In genomic region chr4:125313989-125314602, GRCh38 we compare ENCODE assay signal across 8 cellular contexts. TPM values are rescaled to one million over a fixed set of nuclear protein-coding genes. Genes with fewer than 3 reads are reported as not detected.
A peak's percentile ranks its signal among the peaks of the same experiment; 100 is the strongest.
DNase-seq lines count a peak whose midpoint lies in the region; ATAC-seq and TF ChIP-seq lines count a peak whose summit lies in the region.

No MANE protein-coding gene starts in this region.

- peak overlapping the region; percentile 78 for H3K4me3 Mint-ChIP-seq in activated CD8-positive, alpha-beta memory T cell treated with anti-CD3 and anti-CD28 coated beads, Interleukin-2, amount 10 ng/mL, durations not matched to agents 7 days and 5 days
- H3K4me3 Mint-ChIP-seq in activated T-helper 2 cell treated with anti-CD3 and anti-CD28 coated beads, Interferon-gamma antibody, Interleukin-2, Interleukin-4, amounts not matched to agents 10 μg/mL and 5 μg/mL and 100 μg/mL, durations not matched to agents 14 hours and 24 hours and 36 hours (ENCODE audit: low read depth), result peak overlapping the region; percentile 77

- H3K36me3 Mint-ChIP-seq in activated CD8-positive, alpha-beta memory T cell treated with anti-CD3 and anti-CD28 coated beads, Interleukin-2, amount 10 ng/mL, durations not matched to agents 7 days and 5 days, result no peaks in the 10 kb centered on the region
- H3K36me3 Mint-ChIP-seq in activated T-helper 2 cell treated with anti-CD3 and anti-CD28 coated beads, Interferon-gamma antibody, Interleukin-2, Interleukin-4, amounts not matched to agents 10 μg/mL and 5 μg/mL and 100 μg/mL, durations not matched to agents 14 hours and 24 hours and 36 hours (ENCODE audit: low read depth), result no peaks in the 10 kb centered on the region

- no peak for DNase-seq in activated CD8-positive, alpha-beta memory T cell treated with anti-CD3 and anti-CD28 coated beads, Interleukin-2, amount 10 ng/mL, durations not matched to agents 7 days and 5 days
- no peak for DNase-seq in activated CD8-positive, alpha-beta memory T cell treated with anti-CD3 and anti-CD28 coated beads, Interleukin-2, amount 50 U/mL, for 4 hours
- no peak for DNase-seq in activated T-helper 2 cell treated with anti-CD3 and anti-CD28 coated beads, Interferon-gamma antibody, Interleukin-2, Interleukin-4, amounts not matched to agents 10 μg/mL and 5 μg/mL and 100 μg/mL, durations not matched to agents 14 hours and 24 hours and 36 hours (ENCODE audit: low spot score)
- DNase-seq in left lung (no peak), thyroid gland (peak in 1 of 2 donors; percentile 5), islet precursor cell (no peak), pons (ENCODE audit: low spot score) (no peak)

- no peak overlapping the region for H3K27ac Mint-ChIP-seq in activated CD8-positive, alpha-beta memory T cell treated with anti-CD3 and anti-CD28 coated beads, Interleukin-2, amount 10 ng/mL, durations not matched to agents 7 days and 5 days
- no peak overlapping the region for H3K27ac Mint-ChIP-seq in activated T-helper 2 cell treated with anti-CD3 and anti-CD28 coated beads, Interferon-gamma antibody, Interleukin-2, Interleukin-4, amounts not matched to agents 10 μg/mL and 5 μg/mL and 100 μg/mL, durations not matched to agents 14 hours and 24 hours and 36 hours

- H3K4me3 ChIP-seq in left lung (peak overlapping the region in 1 of 2 donors; percentile 67), thyroid gland (replicated peaks in 1 of 3) (no peak overlapping the region)

- WGBS in thyroid gland, 2 donors, result 15 to 19% methylated on average over 6 of the region's 6 CpGs

- H3K27me3 Mint-ChIP-seq in activated CD8-positive, alpha-beta memory T cell treated with anti-CD3 and anti-CD28 coated beads, Interleukin-2, amount 10 ng/mL, durations not matched to agents 7 days and 5 days, result peaks cover 56% of the 10 kb centered on the region
- H3K27me3 Mint-ChIP-seq in activated T-helper 2 cell treated with anti-CD3 and anti-CD28 coated beads, Interferon-gamma antibody, Interleukin-2, Interleukin-4, amounts not matched to agents 10 μg/mL and 5 μg/mL and 100 μg/mL, durations not matched to agents 14 hours and 24 hours and 36 hours (ENCODE audit: low read depth), result peaks cover 54% of the 10 kb centered on the region

- H3K4me1 Mint-ChIP-seq in activated CD8-positive, alpha-beta memory T cell treated with anti-CD3 and anti-CD28 coated beads, Interleukin-2, amount 10 ng/mL, durations not matched to agents 7 days and 5 days, result peaks cover 19% of the 10 kb centered on the region
- peaks cover 14% of the 10 kb centered on the region for H3K4me1 Mint-ChIP-seq in activated T-helper 2 cell treated with anti-CD3 and anti-CD28 coated beads, Interferon-gamma antibody, Interleukin-2, Interleukin-4, amounts not matched to agents 10 μg/mL and 5 μg/mL and 100 μg/mL, durations not matched to agents 14 hours and 24 hours and 36 hours (ENCODE audit: low read depth)

- CTCF ChIA-PET in activated CD8-positive, alpha-beta memory T cell treated with anti-CD3 and anti-CD28 coated beads, Interleukin-2, amount 10 ng/mL, durations not matched to agents 7 days and 5 days (lab: Charles Lee), result interaction anchor here (0.7 kb wide), 1 partner anchor 766 kb away, joined by 3 read pairs; no protein-coding TSS in a partner anchor

- H3K9me3 ChIP-seq in left lung (no peaks in the 10 kb centered on the region), thyroid gland (no peaks in the 10 kb centered on the region)

- intact Hi-C loops in activated T-helper 2 cell treated with anti-CD3 and anti-CD28 coated beads, Interferon-gamma antibody, Interleukin-2, Interleukin-4, amounts not matched to agents 10 μg/mL and 5 μg/mL and 100 μg/mL, durations not matched to agents 14 hours and 24 hours and 36 hours (cut with micrococcal nuclease), result loop anchor here (10.0 kb wide), 1 partner anchor 1291 kb away; no protein-coding TSS in a partner anchor
- intact Hi-C loops in left lung (cut with DNase I), result loop anchor here in 1 of 2 donors (10.0 kb wide), 1 partner anchor 431 kb away; no protein-coding TSS in a partner anchor
- intact Hi-C loops in thyroid gland (cut with DNase I), result loop anchor here (2.0 to 10.0 kb wide), 2 partner anchors 121 to 429 kb away; no protein-coding TSS in a partner anchor

- H3K9me3 Mint-ChIP-seq in activated CD8-positive, alpha-beta memory T cell treated with anti-CD3 and anti-CD28 coated beads, Interleukin-2, amount 10 ng/mL, durations not matched to agents 7 days and 5 days (ENCODE audit: low read depth), result no peaks in the 10 kb centered on the region
- H3K9me3 Mint-ChIP-seq in activated T-helper 2 cell treated with anti-CD3 and anti-CD28 coated beads, Interferon-gamma antibody, Interleukin-2, Interleukin-4, amounts not matched to agents 10 μg/mL and 5 μg/mL and 100 μg/mL, durations not matched to agents 14 hours and 24 hours and 36 hours, result no peaks in the 10 kb centered on the region

- peak overlapping the region; percentile 84 to 94 for H3K27ac ChIP-seq in left lung
- H3K27ac ChIP-seq in thyroid gland, result peak overlapping the region; percentile 40 to 97 (median 91)

- no peak for ATAC-seq in activated CD8-positive, alpha-beta memory T cell treated with anti-CD3 and anti-CD28 coated beads, Interleukin-2, amount 10 ng/mL, durations not matched to agents 7 days and 5 days
- ATAC-seq in left lung (no peak), HG02571 (IDR thresholded peaks at IDR 0.05; ENCODE audit: unreplicated experiment) (no peak)

- H3K36me3 ChIP-seq in left lung (no peaks in the 10 kb centered on the region), thyroid gland (no peaks in the 10 kb centered on the region)

- peaks cover 0 to 21% of the 10 kb centered on the region in 2 donors for H3K4me1 ChIP-seq in left lung
- peaks cover 9 to 19% of the 10 kb centered on the region in 2 donors for H3K4me1 ChIP-seq in thyroid gland

- no peak for TF ChIP-seq CTCF in left lung (IDR thresholded peaks at IDR 0.05)
- no peak for TF ChIP-seq CTCF in thyroid gland (IDR thresholded peaks at IDR 0.05)

- H3K27me3 ChIP-seq in left lung, result peaks cover 0 to 61% of the 10 kb centered on the region in 2 donors
- no peaks in the 10 kb centered on the region for H3K27me3 ChIP-seq in thyroid gland

- no peak for TF ChIP-seq POLR2A in thyroid gland (IDR thresholded peaks at IDR 0.05)

RNA-seq across cellular contexts. Expression of gene FAT4, which starts 0.7 kb away (rescaled TPM):
- total RNA-seq in activated CD8-positive, alpha-beta memory T cell treated with anti-CD3 and anti-CD28 coated beads, Interleukin-2, amount 10 ng/mL, durations not matched to agents 7 days and 5 days, result not detected
- total RNA-seq in activated T-helper 2 cell treated with anti-CD3 and anti-CD28 coated beads, Interferon-gamma antibody, Interleukin-2, Interleukin-4, amounts not matched to agents 10 μg/mL and 5 μg/mL and 100 μg/mL, durations not matched to agents 14 hours and 24 hours and 36 hours, result not detected in 2 replicates
- total RNA-seq in left lung (10 to 100 TPM; 19.5 to 32.2 TPM), thyroid gland (10 to 100 TPM; 29.3 to 49.8 (median 40.2) TPM)

Comparison
In these comparisons a context has a peak if more than half of its experiments do, and no peak if none do; other contexts are left out.
1. RNA of gene FAT4, which starts 0.7 kb away (total RNA-seq): 29.3 to 49.8 TPM in thyroid gland and 19.5 to 32.2 TPM in left lung; not detected in activated CD8-positive, alpha-beta memory T cell treated with anti-CD3 and anti-CD28 coated beads, Interleukin-2, amount 10 ng/mL, durations not matched to agents 7 days and 5 days and not detected in activated T-helper 2 cell treated with anti-CD3 and anti-CD28 coated beads, Interferon-gamma antibody, Interleukin-2, Interleukin-4, amounts not matched to agents 10 μg/mL and 5 μg/mL and 100 μg/mL, durations not matched to agents 14 hours and 24 hours and 36 hours; every median in the first group is over 10 times any median in the second.